ENCODE assay signal across 8 cellular contexts in genomic region chr14:83300454-83301064, GRCh38.
DNase-seq lines count a peak whose midpoint lies in the region; ATAC-seq, FAIRE-seq and TF ChIP-seq lines count a peak whose summit lies in the region.

No MANE protein-coding gene starts in this region.

- no peaks in the 10 kb centered on the region for H3F3A ChIP-seq in GM23338 (replicated peaks; ENCODE audit: low read depth)

- H3K36me3 ChIP-seq in GM23338 (ENCODE audit: insufficient read depth) = no peaks in the 10 kb centered on the region
- H3K36me3 ChIP-seq in osteoblast (ENCODE audit: insufficient read depth, low read length) = no peaks in the 10 kb centered on the region

- no peaks in the 10 kb centered on the region; the same call in 2 of the 3 replicates for H3K9me3 Mint-ChIP-seq in GM23338

- no peaks in the 10 kb centered on the region for H3K9me3 ChIP-seq in osteoblast (ENCODE audit: low read depth, low read length)

- no peak overlapping the region for H3K4me2 ChIP-seq in GM23338
- no peak overlapping the region for H3K4me2 ChIP-seq in osteoblast (ENCODE audit: insufficient read depth, low read length)

- H3K4me3 ChIP-seq in GM23338 (no peak overlapping the region), dorsolateral prefrontal cortex (no peak overlapping the region), osteoblast (ENCODE audit: insufficient read depth, low read length) (no peak overlapping the region)

- H3K9me2 ChIP-seq in GM23338 (ENCODE audit: insufficient read depth) = no peaks in the 10 kb centered on the region

- H3K79me2 ChIP-seq in GM23338 (replicated peaks; ENCODE audit: insufficient read depth) (no peaks in the 10 kb centered on the region), osteoblast (ENCODE audit: insufficient read depth, low read length) (no peaks in the 10 kb centered on the region)

- peaks cover 3% of the 10 kb centered on the region; the same call in 2 of the 3 replicates for H3K4me1 Mint-ChIP-seq in GM23338

- no peaks in the 10 kb centered on the region for H3K27me3 ChIP-seq in GM23338 (ENCODE audit: insufficient read depth)
- peaks cover 0 to 3% (median 0%) of the 10 kb centered on the region in 45 donors for H3K27me3 ChIP-seq in dorsolateral prefrontal cortex
- no peaks in the 10 kb centered on the region for H3K27me3 ChIP-seq in osteoblast (ENCODE audit: insufficient read depth, low read length)

- H4K20me1 ChIP-seq in GM23338 (replicated peaks; ENCODE audit: insufficient read depth) (no peaks in the 10 kb centered on the region), osteoblast (ENCODE audit: insufficient read depth, low read length) (no peaks in the 10 kb centered on the region)

- ATAC-seq in GM23338 (no peak), HG02759 (IDR thresholded peaks at IDR 0.05; ENCODE audit: unreplicated experiment) (no peak), HG03108 (IDR thresholded peaks at IDR 0.05; ENCODE audit: unreplicated experiment) (no peak)

- H3K4me1 ChIP-seq in GM23338 (ENCODE audit: insufficient read depth) (no peaks in the 10 kb centered on the region), osteoblast (ENCODE audit: insufficient read depth, low read length) (no peaks in the 10 kb centered on the region)

- no peak for TF ChIP-seq POLR2A in GM12892 (IDR thresholded peaks at IDR 0.05; ENCODE audit: low read depth, low read length)

- no peak for FAIRE-seq in GM12892 (lab: Jason Lieb, UNC)

- intact Hi-C loops in dorsolateral prefrontal cortex (cut with DNase I) = no loop called here

- H2AFZ ChIP-seq in GM23338 = no peak overlapping the region
- H2AFZ ChIP-seq in osteoblast (ENCODE audit: low read length) = no peak overlapping the region

- no peaks in the 10 kb centered on the region for H3K27me3 Mint-ChIP-seq in GM23338 (ENCODE audit: insufficient read depth, low read depth, poor library complexity)

- no peaks in the 10 kb centered on the region for H3K36me3 Mint-ChIP-seq in GM23338 (ENCODE audit: low read depth)

- TF ChIP-seq CTCF in GM23338 (conservative IDR thresholded peaks at IDR 0.05; ENCODE audit: low read depth in 2 of 2) = peak; percentile 80 to 90
- TF ChIP-seq CTCF in dorsolateral prefrontal cortex (IDR thresholded peaks at IDR 0.05 in 54 of 56, conservative IDR thresholded peaks at IDR 0.05 in 2 of 56; ENCODE audit: low read depth in 1 of 56, partially characterized antibody in 56 of 56) = peak; percentile 57 to 93 (median 79)
- TF ChIP-seq CTCF in osteoblast (IDR thresholded peaks at IDR 0.05; ENCODE audit: extremely low read depth, low read depth, low read length) = peak; percentile 73

- H3K27ac ChIP-seq in GM23338 (ENCODE audit: low read depth) (no peak overlapping the region), dorsolateral prefrontal cortex (no peak overlapping the region), osteoblast (ENCODE audit: low read depth, low read length) (no peak overlapping the region)

- no peak overlapping the region for H3K4me3 Mint-ChIP-seq in GM23338

- DNase-seq in CD1c-positive myeloid dendritic cell (ENCODE audit: extremely low spot score) = peak; percentile 23
- DNase-seq in GM23338 (ENCODE audit: low spot score) = peak; percentile 47
- DNase-seq in NCI-H510A treated with DMSO at 0.1 percent for 48 hours (lab: John Stamatoyannopoulos, UW) = peak; percentile 66
- DNase-seq in dorsolateral prefrontal cortex = no peak
- DNase-seq in osteoblast (ENCODE audit: insufficient read length, low spot score, missing footprints) = no peak
- no peak for DNase-seq in GM12892 (ENCODE audit: insufficient read length)

- no peak overlapping the region for H3K27ac Mint-ChIP-seq in GM23338

TF ChIP-seq in GM23338, 12 proteins besides CTCF, POLR2A, EP300 and RAD21 (continues in another document):
- TF ChIP-seq NANOG (IDR thresholded peaks at IDR 0.05; ENCODE audit: borderline replicate concordance) = no peak
- TF ChIP-seq JUNB (IDR thresholded peaks at IDR 0.05; ENCODE audit: unreplicated experiment) = no peak
- no peak for TF ChIP-seq ETS1 (IDR thresholded peaks at IDR 0.05)
- no peak for TF ChIP-seq CREB1 (CRISPR knock-in tag; IDR thresholded peaks at IDR 0.05; ENCODE audit: low read depth)
- TF ChIP-seq ZNF462 (CRISPR knock-in tag; IDR thresholded peaks at IDR 0.05) = no peak
- no peak for TF ChIP-seq STAT1 (IDR thresholded peaks at IDR 0.05; ENCODE audit: unreplicated experiment)
- TF ChIP-seq ZNF114 (CRISPR knock-in tag; IDR thresholded peaks at IDR 0.05) = no peak
- TF ChIP-seq EZH2 (IDR thresholded peaks at IDR 0.05; ENCODE audit: low read depth, unreplicated experiment) = no peak
- no peak for TF ChIP-seq EZH2phosphoT487 (IDR thresholded peaks at IDR 0.05; ENCODE audit: unreplicated experiment)
- TF ChIP-seq POLR2AphosphoS5 (IDR thresholded peaks at IDR 0.05; ENCODE audit: low read depth) = no peak
- no peak for TF ChIP-seq ZNF331 (CRISPR knock-in tag; IDR thresholded peaks at IDR 0.05; ENCODE audit: low read depth)

Comparison
In these comparisons a context has a peak if more than half of its experiments do, and no peak if none do; other contexts are left out.
1. DNase-seq: peak in CD1c-positive myeloid dendritic cell (single experiment), GM23338 (single experiment) and NCI-H510A treated with DMSO at 0.1 percent for 48 hours (single experiment); none in dorsolateral prefrontal cortex (0 of 10), osteoblast (single experiment) and GM12892 (single experiment).
2. Peak in every context shown above with its lines, with median percentiles within 50 percentile points of each other: CTCF ChIP-seq.